In genomic region chr2:197998702-197999101, GRCh38 we compare ENCODE assay signal across 24 cellular contexts.
DNase-seq lines count a peak whose midpoint lies in the region; ATAC-seq lines count a peak whose summit lies in the region.
"Had no signal": no experiment of that assay in that cellular context is flagged by ENCODE, and none has a peak within 500 bp of the region (broad histone marks: within the 10 kb centered on the region; RNA-seq: fewer than 3 reads in every experiment).

No MANE protein-coding gene starts in this region.

- intact Hi-C loops in activated naive CD4-positive, alpha-beta T cell treated with anti-CD3 and anti-CD28 coated beads for 36 hours (cut with micrococcal nuclease): no loop called here

- no peaks in the 10 kb centered on the region for H3K27me3 ChIP-seq in MG63
- H3K27me3 ChIP-seq: BLaER1 treated with 17β-estradiol and CSF1 and Interleukin-3, amounts not matched to agents 10 nM and 100 nM; tibial artery had no signal

- H3K4me3 ChIP-seq in MG63: no peak overlapping the region
- H3K4me3 ChIP-seq: BLaER1 treated with 17β-estradiol and CSF1 and Interleukin-3, amounts not matched to agents 10 nM and 100 nM; psoas muscle; tibial artery had no signal

- H3K4me3 Mint-ChIP-seq in activated naive CD4-positive, alpha-beta T cell treated with anti-CD3 and anti-CD28 coated beads for 36 hours: no peak overlapping the region
- H3K4me3 Mint-ChIP-seq in T-helper 17 cell: no peak overlapping the region
- no peak overlapping the region for H3K4me3 Mint-ChIP-seq in stimulated activated naive CD8-positive, alpha-beta T cell treated with anti-CD3 and anti-CD28 coated beads, Interleukin-15, Interleukin-2, amounts not matched to agents 100 ng/mL and 50 ng/mL, for 24 hours
- H3K4me3 Mint-ChIP-seq: activated T-helper 1 cell treated with anti-CD3 and anti-CD28 coated beads, Interleukin-12 subunit alpha, Interleukin-12 subunit beta, Interleukin-2, Interleukin-4 antibody, amounts not matched to agents 30 ng/mL and 10 ng/mL and 1 ng/mL, durations not matched to agents 14 hours and 24 hours and 36 hours; effector memory CD8-positive, alpha-beta T cell; naive thymus-derived CD8-positive, alpha-beta T cell had no signal

- H3K9me3 ChIP-seq in T-helper 17 cell (ENCODE audit: control insufficient read depth, low read length, poor library complexity, severe bottlenecking) (no peaks in the 10 kb centered on the region), MG63 (no peaks in the 10 kb centered on the region)
- H3K9me3 ChIP-seq: BLaER1 treated with 17β-estradiol and CSF1 and Interleukin-3, amounts not matched to agents 10 nM and 100 nM; psoas muscle; tibial artery had no signal

- no peaks in the 10 kb centered on the region for H3K36me3 ChIP-seq in MG63
- H3K36me3 ChIP-seq: BLaER1 treated with 17β-estradiol and CSF1 and Interleukin-3, amounts not matched to agents 10 nM and 100 nM; tibial artery; WERI-Rb-1 had no signal

- H3K4me1 Mint-ChIP-seq in activated naive CD4-positive, alpha-beta T cell treated with anti-CD3 and anti-CD28 coated beads for 36 hours (ENCODE audit: low read depth): peaks cover 72% of the 10 kb centered on the region
- peaks cover 35% of the 10 kb centered on the region for H3K4me1 Mint-ChIP-seq in T-helper 17 cell
- peaks cover 69% of the 10 kb centered on the region for H3K4me1 Mint-ChIP-seq in stimulated activated naive CD8-positive, alpha-beta T cell treated with anti-CD3 and anti-CD28 coated beads, Interleukin-15, Interleukin-2, amounts not matched to agents 100 ng/mL and 50 ng/mL, for 24 hours (ENCODE audit: low read depth)

- no peak overlapping the region for H3K27ac Mint-ChIP-seq in activated naive CD4-positive, alpha-beta T cell treated with anti-CD3 and anti-CD28 coated beads for 36 hours
- H3K27ac Mint-ChIP-seq in T-helper 17 cell: peak overlapping the region; percentile 8
- peak overlapping the region; percentile 65 for H3K27ac Mint-ChIP-seq in stimulated activated naive CD8-positive, alpha-beta T cell treated with anti-CD3 and anti-CD28 coated beads, Interleukin-15, Interleukin-2, amounts not matched to agents 100 ng/mL and 50 ng/mL, for 24 hours
- H3K27ac Mint-ChIP-seq: activated T-helper 1 cell treated with anti-CD3 and anti-CD28 coated beads, Interleukin-12 subunit alpha, Interleukin-12 subunit beta, Interleukin-2, Interleukin-4 antibody, amounts not matched to agents 30 ng/mL and 10 ng/mL and 1 ng/mL, durations not matched to agents 14 hours and 24 hours and 36 hours; effector memory CD8-positive, alpha-beta T cell had no signal

- CTCF ChIA-PET in activated naive CD4-positive, alpha-beta T cell treated with anti-CD3 and anti-CD28 coated beads for 36 hours (lab: Charles Lee): interaction anchor here (0.8 to 0.9 kb wide), 2 partner anchors 13 to 15 kb away, joined by 3 to 4 read pairs; no protein-coding TSS in a partner anchor

- DNase-seq in activated naive CD4-positive, alpha-beta T cell treated with anti-CD3 and anti-CD28 coated beads for 36 hours: peak; percentile 38
- DNase-seq in activated naive CD4-positive, alpha-beta T cell (lab: John Stamatoyannopoulos, UW): no peak
- DNase-seq in T-helper 17 cell (no peak), NOMO-1 treated with dmso at 0.1 percent for 144 hours (lab: John Stamatoyannopoulos, UW; ENCODE audit: unreplicated experiment) (no peak), MG63 (no peak)
- peak; percentile 25 for DNase-seq in activated naive CD4-positive, alpha-beta T cell treated with anti-CD3 and anti-CD28 coated beads, Interleukin-2, amount 50 U/mL, for 16 hours
- DNase-seq: cortex of kidney; effector memory CD8-positive, alpha-beta T cell; left colon; naive thymus-derived CD8-positive, alpha-beta T cell; NCI-H1092; NCI-H1694 treated with DMSO at 0.1 percent for 48 hours; NCI-H446 treated with DMSO at 0.1 percent for 48 hours; NCI-H82; psoas muscle; SHP77 treated with DMSO at 0.1 percent for 48 hours; stimulated activated CD8-positive, alpha-beta memory T cell treated with anti-CD3 and anti-CD28 coated beads, Interleukin-4, amount 100 ng/mL, for 48 hours; T1000; tibial artery; WERI-Rb-1 had no signal

- H3K36me3 Mint-ChIP-seq in activated naive CD4-positive, alpha-beta T cell treated with anti-CD3 and anti-CD28 coated beads for 36 hours (ENCODE audit: low read depth): peaks cover 2% of the 10 kb centered on the region
- H3K36me3 Mint-ChIP-seq in T-helper 17 cell (ENCODE audit: low read depth): peaks cover 2% of the 10 kb centered on the region
- no peaks in the 10 kb centered on the region for H3K36me3 Mint-ChIP-seq in stimulated activated naive CD8-positive, alpha-beta T cell treated with anti-CD3 and anti-CD28 coated beads, Interleukin-15, Interleukin-2, amounts not matched to agents 100 ng/mL and 50 ng/mL, for 24 hours (ENCODE audit: low read depth)

- H3K9me3 Mint-ChIP-seq in activated naive CD4-positive, alpha-beta T cell treated with anti-CD3 and anti-CD28 coated beads for 36 hours: no peaks in the 10 kb centered on the region
- H3K9me3 Mint-ChIP-seq in stimulated activated naive CD8-positive, alpha-beta T cell treated with anti-CD3 and anti-CD28 coated beads, Interleukin-15, Interleukin-2, amounts not matched to agents 100 ng/mL and 50 ng/mL, for 24 hours: no peaks in the 10 kb centered on the region
- H3K9me3 Mint-ChIP-seq: activated T-helper 1 cell treated with anti-CD3 and anti-CD28 coated beads, Interleukin-12 subunit alpha, Interleukin-12 subunit beta, Interleukin-2, Interleukin-4 antibody, amounts not matched to agents 30 ng/mL and 10 ng/mL and 1 ng/mL, durations not matched to agents 14 hours and 24 hours and 36 hours; effector memory CD8-positive, alpha-beta T cell had no signal

- no peak for ATAC-seq in T-helper 17 cell
- ATAC-seq: effector memory CD8-positive, alpha-beta T cell; left colon; naive thymus-derived CD8-positive, alpha-beta T cell; psoas muscle; sciatic nerve had no signal

- no peaks in the 10 kb centered on the region for H3K27me3 Mint-ChIP-seq in activated naive CD4-positive, alpha-beta T cell treated with anti-CD3 and anti-CD28 coated beads for 36 hours (ENCODE audit: low read depth)
- H3K27me3 Mint-ChIP-seq in T-helper 17 cell: no peaks in the 10 kb centered on the region
- H3K27me3 Mint-ChIP-seq in stimulated activated naive CD8-positive, alpha-beta T cell treated with anti-CD3 and anti-CD28 coated beads, Interleukin-15, Interleukin-2, amounts not matched to agents 100 ng/mL and 50 ng/mL, for 24 hours: no peaks in the 10 kb centered on the region
- H3K27me3 Mint-ChIP-seq: effector memory CD8-positive, alpha-beta T cell; naive thymus-derived CD8-positive, alpha-beta T cell had no signal

Comparison
In these comparisons a context has a peak if more than half of its experiments do, and no peak if none do; other contexts are left out.
1. DNase-seq: peak in activated naive CD4-positive, alpha-beta T cell treated with anti-CD3 and anti-CD28 coated beads for 36 hours (single experiment) and activated naive CD4-positive, alpha-beta T cell treated with anti-CD3 and anti-CD28 coated beads, Interleukin-2, amount 50 U/mL, for 16 hours (single experiment); none in activated naive CD4-positive, alpha-beta T cell (0 of 4), T-helper 17 cell (0 of 3), NOMO-1 treated with dmso at 0.1 percent for 144 hours (single experiment) and MG63 (single experiment).